ENCODE assay signal across 8 cellular contexts in the genomic region with DNA sequence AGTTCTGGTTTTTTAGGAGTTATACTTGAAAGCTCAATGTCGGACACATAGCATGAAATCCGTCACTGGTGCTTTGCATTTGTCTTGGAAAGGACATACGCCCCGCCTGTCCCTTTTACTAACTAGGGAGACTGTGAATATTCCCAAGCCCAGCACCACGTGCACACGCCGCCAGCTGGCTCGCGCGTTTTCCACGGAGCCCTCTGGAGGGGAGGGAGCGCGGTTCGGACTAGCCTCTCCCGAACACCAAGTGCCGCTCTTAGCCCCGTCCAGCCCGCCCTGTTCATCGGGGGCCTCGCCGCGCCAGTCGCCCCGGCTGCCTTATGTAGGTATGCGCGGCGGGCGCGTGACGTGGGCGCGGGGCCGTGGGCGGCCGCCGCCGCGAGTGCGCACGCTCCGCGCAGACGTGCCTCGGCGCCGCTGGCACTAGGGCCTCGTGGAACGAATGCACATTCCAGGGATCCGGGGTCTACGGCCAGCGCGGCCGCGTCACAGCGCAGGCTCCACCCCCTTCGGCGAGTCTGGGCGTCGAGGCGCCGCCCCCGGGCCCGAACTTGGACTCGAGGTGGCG. TPM values are rescaled to one million over a fixed set of nuclear protein-coding genes. Genes with fewer than 3 reads are reported as not detected.
DNase-seq lines count a peak whose midpoint lies in the region; ATAC-seq and TF ChIP-seq lines count a peak whose summit lies in the region.

No MANE protein-coding gene starts in this region.

- H3K4me1 ChIP-seq in ascending aorta = peaks cover 15 to 31% of the 10 kb centered on the region in 2 donors
- peaks cover 4% of the 10 kb centered on the region for H3K4me1 ChIP-seq in right cardiac atrium (ENCODE audit: control insufficient read depth, insufficient read depth, low read length)
- H3K4me1 ChIP-seq in rectal smooth muscle tissue (ENCODE audit: control insufficient read depth, insufficient read depth, low read length) = peaks cover 27% of the 10 kb centered on the region
- peaks cover 5% of the 10 kb centered on the region in 2 donors for H3K4me1 ChIP-seq in aorta (ENCODE audit: control insufficient read depth in 1 of 2, insufficient read depth in 2 of 2, low read length in 2 of 2)

- DNase-seq in NCI-H2029 treated with DMSO at 0.1 percent for 48 hours (lab: John Stamatoyannopoulos, UW) (peak; percentile 66), T-helper 22 cell (ENCODE audit: low read depth) (peak; percentile 84), ascending aorta (ENCODE audit: low spot score in 2 of 2) (peak; percentile 90 to 98), right cardiac atrium (peak; percentile 98 to 99 (median 99)), aorta (peak; percentile 98)

- intact Hi-C loops in ascending aorta (cut with DNase I) (loop anchor here (1.0 to 5.0 kb wide), 7 partner anchors 78 to 473 kb away; no protein-coding TSS in a partner anchor), right cardiac atrium (cut with DNase I) (loop anchor here (1.0 to 10.0 kb wide), 7 partner anchors 92 to 472 kb away; no protein-coding TSS in a partner anchor), aorta (cut with DNase I) (loop anchor here (1.0 to 5.0 kb wide), 6 partner anchors 114 to 467 kb away; no protein-coding TSS in a partner anchor)

- peak; percentile 49 for ATAC-seq in GM18511 (IDR thresholded peaks at IDR 0.05; ENCODE audit: unreplicated experiment)
- ATAC-seq in HG02970 (IDR thresholded peaks at IDR 0.05; ENCODE audit: low FRiP score, unreplicated experiment) = peak; percentile 41
- peak; percentile 81 to 85 for ATAC-seq in right cardiac atrium
- ATAC-seq in aorta (ENCODE audit: low FRiP score) = peak; percentile 87

- H3K27me3 ChIP-seq in ascending aorta = no peaks in the 10 kb centered on the region
- no peaks in the 10 kb centered on the region for H3K27me3 ChIP-seq in right cardiac atrium (ENCODE audit: control insufficient read depth, insufficient read depth)
- no peaks in the 10 kb centered on the region for H3K27me3 ChIP-seq in rectal smooth muscle tissue (ENCODE audit: control insufficient read depth, insufficient read depth, low read length)
- no peaks in the 10 kb centered on the region for H3K27me3 ChIP-seq in aorta (ENCODE audit: control insufficient read depth in 1 of 2, insufficient read depth in 2 of 2, low read length in 1 of 2)

- peak overlapping the region; percentile 94 to 99 for H3K27ac ChIP-seq in ascending aorta
- H3K27ac ChIP-seq in right cardiac atrium (ENCODE audit: low read length) = peak overlapping the region; percentile 99
- H3K27ac ChIP-seq in rectal smooth muscle tissue (ENCODE audit: low read depth, low read length) = peak overlapping the region; percentile 99
- H3K27ac ChIP-seq in aorta (ENCODE audit: low read depth in 1 of 2, low read length in 2 of 2) = peak overlapping the region; percentile 96 to 97

- peak overlapping the region; percentile 85 for H3K9ac ChIP-seq in rectal smooth muscle tissue (ENCODE audit: low read length)

- peaks cover 21 to 29% of the 10 kb centered on the region in 2 donors for H3K36me3 ChIP-seq in ascending aorta
- H3K36me3 ChIP-seq in rectal smooth muscle tissue (ENCODE audit: control insufficient read depth, insufficient read depth, low read length) = peaks cover 16% of the 10 kb centered on the region
- peaks cover 0 to 4% of the 10 kb centered on the region in 2 donors for H3K36me3 ChIP-seq in aorta (ENCODE audit: control insufficient read depth in 1 of 2, insufficient read depth in 2 of 2, low read length in 1 of 2)

- H3K9me3 ChIP-seq in ascending aorta = no peaks in the 10 kb centered on the region
- H3K9me3 ChIP-seq in right cardiac atrium (ENCODE audit: control insufficient read depth, low read length) = no peaks in the 10 kb centered on the region
- H3K9me3 ChIP-seq in aorta (ENCODE audit: control insufficient read depth, low read length) = no peaks in the 10 kb centered on the region

- WGBS in right cardiac atrium = under 1% methylated on average over 65 of the region's 65 CpGs
- 0 to 1% methylated on average over 63 to 65 of the region's 65 CpGs for WGBS in aorta, 2 donors

- no peak for TF ChIP-seq CTCF in ascending aorta (IDR thresholded peaks at IDR 0.05)

- H3K4me3 ChIP-seq in ascending aorta (peak overlapping the region; percentile 66 to 74), right cardiac atrium (ENCODE audit: low read length) (peak overlapping the region; percentile 71), rectal smooth muscle tissue (ENCODE audit: low read length) (peak overlapping the region; percentile 88), aorta (ENCODE audit: low read length in 2 of 2) (peak overlapping the region; percentile 89 to 92)

RNA-seq across cellular contexts. Expression of gene IRF2BP2, which starts 0.7 kb away (rescaled TPM):
- total RNA-seq in ascending aorta (80.0 TPM), right cardiac atrium (100 to 1,000 TPM in 3 of 4 donors, 10 to 100 TPM in 1; 92.3 to 123 (median 108) TPM), aorta (100 to 1,000 TPM in 1 of 2 donors, 10 to 100 TPM in 1; 90.6 to 148 TPM)
- polyA plus RNA-seq in right cardiac atrium (69.3 TPM), aorta (100 to 1,000 TPM in 1 of 2 donors, 10 to 100 TPM in 1; 36.9 to 123 TPM)

Comparison
In these comparisons a context has a peak if more than half of its experiments do, and no peak if none do; other contexts are left out.
1. Peak in every context shown above with its lines: DNase-seq, ATAC-seq, H3K4me3 ChIP-seq and H3K27ac ChIP-seq.